In the genomic region with DNA sequence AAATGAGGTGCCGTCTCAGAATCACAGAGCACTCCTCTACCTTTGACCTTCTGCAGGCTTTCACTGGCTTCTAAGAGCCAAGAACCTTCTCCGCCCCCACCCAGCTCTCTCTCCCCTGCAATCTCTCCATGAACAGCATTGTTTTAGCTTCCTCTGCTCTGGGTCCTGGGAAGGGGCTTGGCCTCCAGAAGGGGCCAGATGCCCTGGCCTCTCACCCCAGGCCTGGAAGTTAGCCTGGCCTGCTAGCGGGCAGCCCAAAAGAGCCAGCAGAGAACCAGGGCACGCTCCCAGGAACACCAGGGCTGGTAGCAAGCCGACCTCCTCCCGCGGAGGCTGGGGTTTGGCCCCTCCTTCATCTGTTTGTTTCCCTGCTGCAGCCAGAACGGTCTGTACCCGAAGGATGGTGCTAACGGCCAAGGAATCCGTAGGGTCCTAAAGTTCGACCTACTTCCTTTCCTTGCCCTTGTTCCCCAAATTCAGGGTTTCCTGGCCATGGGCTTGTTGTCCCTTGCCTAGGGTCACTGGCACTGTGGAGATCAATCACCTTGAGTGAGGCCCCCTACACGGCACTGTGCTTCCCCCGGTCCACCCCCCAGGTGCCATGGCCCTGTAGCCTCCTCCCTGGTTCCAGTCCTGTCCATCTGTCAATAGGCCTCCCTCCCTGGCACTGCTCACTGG, we compare ENCODE assay signal across 8 cellular contexts. TPM values are rescaled to one million over a fixed set of nuclear protein-coding genes. Genes with fewer than 3 reads are reported as not detected.
DNase-seq lines count a peak whose midpoint lies in the region; ATAC-seq and TF ChIP-seq lines count a peak whose summit lies in the region.

No MANE protein-coding gene starts in this region.

- H3K4me1 ChIP-seq in gastroesophageal sphincter: peaks cover 28 to 94% (median 76%) of the 10 kb centered on the region in 3 donors

- peak overlapping the region; percentile 84 to 96 (median 93) for H3K27ac ChIP-seq in gastroesophageal sphincter

- peak overlapping the region in 1 of 2 donors; percentile 14 for H3K4me3 ChIP-seq in gastroesophageal sphincter

- peak overlapping the region; percentile 76 for H3K4me3 Mint-ChIP-seq in nephron progenitor cell

- peak; percentile 23 for DNase-seq in stimulated activated CD4-positive, alpha-beta T cell treated with anti-CD3 and anti-CD28 coated beads, Interleukin-4, amount 100 ng/mL, for 1 hour
- DNase-seq in stimulated activated CD4-positive, alpha-beta T cell treated with anti-CD3 and anti-CD28 coated beads, Interleukin-2, amount 100 ng/mL, for 48 hours: no peak
- DNase-seq in NCI-H446 treated with DMSO at 0.1 percent for 48 hours (lab: John Stamatoyannopoulos, UW): peak; percentile 11
- DNase-seq in activated naive CD4-positive, alpha-beta T cell treated with anti-CD3 and anti-CD28 coated beads, Interleukin-2, amount 50 U/mL, for 72 hours (ENCODE audit: low spot score in 2 of 2): peak in 1 of 2 donors; percentile 36
- peak; percentile 62 for DNase-seq in nephron progenitor cell
- DNase-seq in NCI-H128 (lab: John Stamatoyannopoulos, UW; ENCODE audit: unreplicated experiment): no peak

- no peak for TF ChIP-seq CTCF in gastroesophageal sphincter (IDR thresholded peaks at IDR 0.05)
- TF ChIP-seq CTCF in nephron progenitor cell (IDR thresholded peaks at IDR 0.05): no peak

- H3K9me3 Mint-ChIP-seq in activated naive CD4-positive, alpha-beta T cell treated with anti-CD3 and anti-CD28 coated beads, Interleukin-2, amount 50 U/mL, for 72 hours: no peaks in the 10 kb centered on the region
- no peaks in the 10 kb centered on the region for H3K9me3 Mint-ChIP-seq in nephron progenitor cell

- peaks cover 77% of the 10 kb centered on the region for H3K4me1 Mint-ChIP-seq in nephron progenitor cell

- 1% methylated on average over 8 of the region's 14 CpGs; no CpG with 5 or more reads in 1 of the 2 donors for WGBS in gastroesophageal sphincter (ENCODE audit: low coverage in 1 of 2), 2 donors

- no peaks in the 10 kb centered on the region for H3K9me3 ChIP-seq in gastroesophageal sphincter

- TF ChIP-seq EP300 in gastroesophageal sphincter (IDR thresholded peaks at IDR 0.05): peak; percentile 75

- no peaks in the 10 kb centered on the region for H3K36me3 Mint-ChIP-seq in activated naive CD4-positive, alpha-beta T cell treated with anti-CD3 and anti-CD28 coated beads, Interleukin-2, amount 50 U/mL, for 72 hours
- H3K36me3 Mint-ChIP-seq in nephron progenitor cell (ENCODE audit: low read depth): no peaks in the 10 kb centered on the region

- peak in 1 of 2 donors; percentile 69 for ATAC-seq in activated naive CD4-positive, alpha-beta T cell treated with anti-CD3 and anti-CD28 coated beads, Interleukin-2, amount 50 U/mL, for 72 hours
- peak; percentile 93 for ATAC-seq in gastroesophageal sphincter
- no peak for ATAC-seq in HG03460 (IDR thresholded peaks at IDR 0.05; ENCODE audit: unreplicated experiment)

- H3K36me3 ChIP-seq in gastroesophageal sphincter: no peaks in the 10 kb centered on the region

- TF ChIP-seq POLR2A in gastroesophageal sphincter (IDR thresholded peaks at IDR 0.05): peak in 1 of 2 donors; percentile 16

- peak overlapping the region; percentile 77 to 96 for H3K27ac Mint-ChIP-seq in activated naive CD4-positive, alpha-beta T cell treated with anti-CD3 and anti-CD28 coated beads, Interleukin-2, amount 50 U/mL, for 72 hours
- H3K27ac Mint-ChIP-seq in nephron progenitor cell: peak overlapping the region; percentile 86

- no peaks in the 10 kb centered on the region for H3K27me3 ChIP-seq in gastroesophageal sphincter

- no peaks in the 10 kb centered on the region for H3K27me3 Mint-ChIP-seq in nephron progenitor cell (ENCODE audit: low read depth, poor library complexity)

RNA-seq across cellular contexts. Expression of gene DDIT4, which starts 18.7 kb away (rescaled TPM):
- 1,000 to 10,000 TPM; 1,025 to 1,076 TPM for total RNA-seq in activated naive CD4-positive, alpha-beta T cell treated with anti-CD3 and anti-CD28 coated beads, Interleukin-2, amount 50 U/mL, for 72 hours
- total RNA-seq in gastroesophageal sphincter: 100 to 1,000 TPM; 129 to 189 (median 133) TPM

RNA-seq across cellular contexts. Expression of gene ASCC1, which starts 39.0 kb away (rescaled TPM):
- total RNA-seq in activated naive CD4-positive, alpha-beta T cell treated with anti-CD3 and anti-CD28 coated beads, Interleukin-2, amount 50 U/mL, for 72 hours: 10 to 100 TPM; 65.5 to 87.6 TPM
- 10 to 100 TPM; 24.4 to 42.4 (median 35.2) TPM for total RNA-seq in gastroesophageal sphincter

RNA-seq across cellular contexts. Expression of gene ANAPC16, which starts 39.2 kb away (rescaled TPM):
- total RNA-seq in activated naive CD4-positive, alpha-beta T cell treated with anti-CD3 and anti-CD28 coated beads, Interleukin-2, amount 50 U/mL, for 72 hours: 100 to 1,000 TPM in 1 of 2 donors, 10 to 100 TPM in 1; 88.2 to 107 TPM
- total RNA-seq in gastroesophageal sphincter: 100 to 1,000 TPM; 133 to 196 (median 156) TPM

Comparison
In these comparisons a context has a peak if more than half of its experiments do, and no peak if none do; other contexts are left out.
1. DNase-seq: peak in stimulated activated CD4-positive, alpha-beta T cell treated with anti-CD3 and anti-CD28 coated beads, Interleukin-4, amount 100 ng/mL, for 1 hour (single experiment), NCI-H446 treated with DMSO at 0.1 percent for 48 hours (single experiment) and nephron progenitor cell (single experiment); none in stimulated activated CD4-positive, alpha-beta T cell treated with anti-CD3 and anti-CD28 coated beads, Interleukin-2, amount 100 ng/mL, for 48 hours (0 of 2) and NCI-H128 (single experiment).
2. RNA of gene DDIT4, which starts 18.7 kb away (total RNA-seq): 1,025 to 1,076 TPM in activated naive CD4-positive, alpha-beta T cell treated with anti-CD3 and anti-CD28 coated beads, Interleukin-2, amount 50 U/mL, for 72 hours; 129 to 189 TPM in gastroesophageal sphincter; every median in the first group is over 4 times any median in the second.